Comparison of ENCODE assay signal across 8 cellular contexts in the genomic region with DNA sequence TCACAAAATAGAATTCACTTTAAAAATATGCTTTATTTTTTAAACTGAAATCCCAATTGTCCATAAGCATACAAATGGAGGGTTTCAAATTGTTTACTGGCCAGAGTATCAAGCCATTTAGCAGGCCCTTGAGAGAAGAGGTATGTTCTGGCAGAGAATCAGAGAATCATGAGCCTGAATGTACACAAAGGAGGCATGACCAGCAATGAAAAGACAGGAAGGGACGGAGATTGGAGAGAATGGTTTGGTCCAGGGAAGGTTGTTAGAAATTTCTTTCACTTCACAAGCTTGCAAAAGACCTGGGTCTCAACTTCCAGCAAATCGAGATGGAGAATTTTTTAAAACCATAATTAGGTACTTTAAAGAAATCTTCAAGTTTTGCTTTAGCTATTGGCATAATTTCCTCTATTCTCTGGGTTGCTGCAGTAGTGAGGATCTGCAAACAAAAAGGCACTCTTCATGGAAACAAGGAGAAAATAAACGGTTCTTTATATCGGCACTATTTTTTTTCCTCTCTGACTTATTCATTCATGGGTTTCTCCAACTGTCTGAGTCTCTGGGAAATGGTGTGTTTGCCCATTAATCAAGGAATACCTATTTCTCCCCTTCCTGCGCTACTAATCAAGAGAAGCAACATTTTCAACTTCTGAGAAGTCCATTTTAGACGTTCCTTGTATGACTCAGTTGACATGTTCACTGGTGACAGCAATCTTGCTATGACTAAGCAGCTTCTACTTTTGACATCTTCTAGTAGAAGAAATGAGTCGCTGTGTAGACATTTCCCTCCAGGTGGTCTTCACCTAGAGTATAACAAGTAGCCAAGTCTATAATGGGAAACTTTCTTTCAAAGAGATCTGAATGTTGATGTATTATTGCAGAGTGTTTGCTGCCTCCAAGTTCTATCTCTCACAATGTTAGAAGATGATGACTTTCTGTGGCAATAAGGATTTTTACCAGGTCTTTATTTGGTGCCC. TPM values are rescaled to one million over a fixed set of nuclear protein-coding genes. Genes with fewer than 3 reads are reported as not detected.
A peak's percentile ranks its signal among the peaks of the same experiment; 100 is the strongest.
DNase-seq lines count a peak whose midpoint lies in the region; ATAC-seq and TF ChIP-seq lines count a peak whose summit lies in the region.

No MANE protein-coding gene starts in this region.

- H3K27me3 Mint-ChIP-seq in activated B cell treated with CpG ODN at 0.5 μM for 24 hours: no peaks in the 10 kb centered on the region
- no peaks in the 10 kb centered on the region for H3K27me3 Mint-ChIP-seq in stimulated activated naive B cell treated with anti-CD40 and anti-IgM and Interleukin-4, amounts not matched to agents 10 μg/mL and 1 μg/mL and 100 μg/mL, for 72 hours
- H3K27me3 Mint-ChIP-seq in type B pancreatic cell: no peaks in the 10 kb centered on the region

- H3K9me3 Mint-ChIP-seq in activated B cell treated with CpG ODN at 0.5 μM for 24 hours (no peaks in the 10 kb centered on the region), type B pancreatic cell (peaks cover 16% of the 10 kb centered on the region)
- H3K9me3 Mint-ChIP-seq in stimulated activated naive B cell treated with anti-CD40 and anti-IgM and Interleukin-4, amounts not matched to agents 10 μg/mL and 1 μg/mL and 100 μg/mL, for 72 hours: peaks cover 4 to 8% of the 10 kb centered on the region in 2 donors

- POLR2A ChIA-PET in activated B cell treated with CpG ODN at 0.5 μM for 24 hours (lab: Charles Lee): interaction anchor here (0.7 to 3.5 kb wide), 3 partner anchors 23 to 42 kb away, joined by 3 to 30 read pairs (median 7); a partner anchor contains a TSS

- CTCF ChIA-PET in activated B cell treated with CpG ODN at 0.5 μM for 24 hours (lab: Charles Lee): no interaction called here

- H3K36me3 Mint-ChIP-seq in activated B cell treated with CpG ODN at 0.5 μM for 24 hours (ENCODE audit: low read depth) (peaks cover 23% of the 10 kb centered on the region), type B pancreatic cell (peaks cover 38% of the 10 kb centered on the region)
- peaks cover 22 to 45% of the 10 kb centered on the region in 2 donors for H3K36me3 Mint-ChIP-seq in stimulated activated naive B cell treated with anti-CD40 and anti-IgM and Interleukin-4, amounts not matched to agents 10 μg/mL and 1 μg/mL and 100 μg/mL, for 72 hours

- H3K4me3 Mint-ChIP-seq in activated B cell treated with CpG ODN at 0.5 μM for 24 hours: peak overlapping the region; percentile 29
- H3K4me3 Mint-ChIP-seq in stimulated activated naive B cell treated with anti-CD40 and anti-IgM and Interleukin-4, amounts not matched to agents 10 μg/mL and 1 μg/mL and 100 μg/mL, for 72 hours: peak overlapping the region; percentile 49 to 50
- H3K4me3 Mint-ChIP-seq in type B pancreatic cell: no peak overlapping the region

- TF ChIP-seq CTCF in activated B cell treated with CpG ODN at 0.5 μM for 24 hours (IDR thresholded peaks at IDR 0.05) (no peak), type B pancreatic cell (conservative IDR thresholded peaks at IDR 0.05) (no peak)

- intact Hi-C loops in activated B cell treated with CpG ODN at 0.5 μM for 24 hours (cut with micrococcal nuclease): loop anchor here (1.0 to 2.0 kb wide), 3 partner anchors 23 to 342 kb away; a partner anchor contains a TSS

- H3K27ac Mint-ChIP-seq in activated B cell treated with CpG ODN at 0.5 μM for 24 hours (peak overlapping the region; percentile 67), type B pancreatic cell (no peak overlapping the region)
- peak overlapping the region; percentile 74 for H3K27ac Mint-ChIP-seq in stimulated activated naive B cell treated with anti-CD40 and anti-IgM and Interleukin-4, amounts not matched to agents 10 μg/mL and 1 μg/mL and 100 μg/mL, for 72 hours

- DNase-seq in DMS153 (lab: John Stamatoyannopoulos, UW) (peak; percentile 23), activated B cell treated with CpG ODN at 0.5 μM for 24 hours (no peak), GOT3 (lab: John Stamatoyannopoulos, UW) (no peak), type B pancreatic cell (ENCODE audit: extremely low spot score, unreplicated experiment) (no peak), C1 segment of cervical spinal cord (lab: John Stamatoyannopoulos, UW) (no peak)
- DNase-seq in stimulated activated naive B cell treated with anti-CD40 and anti-IgM and Interleukin-4, amounts not matched to agents 10 μg/mL and 1 μg/mL and 100 μg/mL, for 72 hours: peak; percentile 41

- H3K4me1 Mint-ChIP-seq in activated B cell treated with CpG ODN at 0.5 μM for 24 hours (peaks cover 26% of the 10 kb centered on the region), type B pancreatic cell (ENCODE audit: unreplicated experiment) (peaks cover 14% of the 10 kb centered on the region)
- peaks cover 28 to 52% of the 10 kb centered on the region in 2 donors for H3K4me1 Mint-ChIP-seq in stimulated activated naive B cell treated with anti-CD40 and anti-IgM and Interleukin-4, amounts not matched to agents 10 μg/mL and 1 μg/mL and 100 μg/mL, for 72 hours

- ATAC-seq in GM19035 (IDR thresholded peaks at IDR 0.05; ENCODE audit: unreplicated experiment) (peak; percentile 95), HG03097 (IDR thresholded peaks at IDR 0.05; ENCODE audit: low FRiP score, unreplicated experiment) (peak; percentile 91), activated B cell treated with CpG ODN at 0.5 μM for 24 hours (ENCODE audit: low read depth) (peak; percentile 79)
- ATAC-seq in stimulated activated naive B cell treated with anti-CD40 and anti-IgM and Interleukin-4, amounts not matched to agents 10 μg/mL and 1 μg/mL and 100 μg/mL, for 72 hours (replicated peaks): peak; percentile 98 to 99

RNA-seq across cellular contexts. Expression of a gene that starts 23.1 kb away (rescaled TPM):
- total RNA-seq in activated B cell treated with CpG ODN at 0.5 μM for 24 hours: 43.2 and 52.3 TPM in 2 replicates
- total RNA-seq in type B pancreatic cell (ENCODE audit: low replicate concordance): 38.3 and 55.5 TPM in 2 replicates

Comparison
In these comparisons a context has a peak if more than half of its experiments do, and no peak if none do; other contexts are left out.
1. DNase-seq: peak in DMS153 (single experiment) and stimulated activated naive B cell treated with anti-CD40 and anti-IgM and Interleukin-4, amounts not matched to agents 10 μg/mL and 1 μg/mL and 100 μg/mL, for 72 hours (single experiment); none in activated B cell treated with CpG ODN at 0.5 μM for 24 hours (single experiment), GOT3 (single experiment), type B pancreatic cell (single experiment) and C1 segment of cervical spinal cord (0 of 14).
2. Peak in every context shown above with its lines, with median percentiles within 50 percentile points of each other: ATAC-seq.